24 cellular contexts compared by ENCODE assay signal in the genomic region with DNA sequence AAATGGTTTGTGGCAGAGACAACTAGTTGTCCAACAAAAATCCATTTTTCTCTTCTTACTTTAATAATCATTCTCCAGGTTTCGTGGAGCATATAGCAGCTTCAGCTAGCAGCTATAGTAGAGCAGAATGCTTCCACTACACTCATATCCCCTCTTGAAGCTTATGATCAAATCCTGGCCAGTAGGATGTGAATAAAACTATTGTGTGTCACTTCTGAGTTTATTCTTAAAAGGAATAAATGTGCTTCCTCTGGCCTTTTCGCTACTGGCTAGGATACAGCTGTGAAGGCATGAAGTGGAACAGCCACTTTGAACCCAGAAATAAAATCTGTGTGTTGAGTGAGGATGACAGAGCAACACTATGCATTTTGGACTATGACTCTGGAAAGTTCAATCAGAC.
"Had no signal": no experiment of that assay in that cellular context is flagged by ENCODE, and none has a peak within 500 bp of the region (broad histone marks: within the 10 kb centered on the region; RNA-seq: fewer than 3 reads in every experiment).

No MANE protein-coding gene starts in this region.

- H3K4me2 ChIP-seq: neural progenitor cell, smooth muscle cell had no signal

- H3K4me3 ChIP-seq: left ventricle myocardium inferior, lung, neural progenitor cell, ovary, right atrium auricular region, right lobe of liver, smooth muscle cell, thyroid gland, transverse colon, upper lobe of left lung, vagina had no signal

- H3K27me3 ChIP-seq: neural progenitor cell, neutrophil, ovary, right atrium auricular region, right lobe of liver, thyroid gland, transverse colon, upper lobe of left lung, vagina had no signal

- H3K4me1 ChIP-seq: left ventricle myocardium inferior, neural progenitor cell, right atrium auricular region, vagina had no signal

- H2AFZ ChIP-seq: neural progenitor cell had no signal

- ATAC-seq: natural killer cell; stimulated activated naive CD8-positive, alpha-beta T cell treated with anti-CD3 and anti-CD28 coated beads, Interleukin-15, amount 100 ng/mL, for 72 hours had no signal

- H3K9ac ChIP-seq: neural progenitor cell had no signal

- H3K36me3 ChIP-seq: left ventricle myocardium inferior, neural progenitor cell, neutrophil, ovary, right atrium auricular region, right lobe of liver, thyroid gland, transverse colon, upper lobe of left lung, vagina had no signal

- DNase-seq: islet precursor cell; left ventricle myocardium inferior; mesendoderm; naive B cell; natural killer cell; nephron progenitor cell; ovary; right lobe of liver; stimulated activated CD4-positive, alpha-beta T cell treated with anti-CD3 and anti-CD28 coated beads, Interleukin-1b, Interleukin-23, amount 100 ng/mL, for 48 hours; stimulated activated CD4-positive, alpha-beta T cell treated with anti-CD3 and anti-CD28 coated beads, Interleukin-2, amount 100 ng/mL, for 48 hours; stimulated activated CD4-positive, alpha-beta T cell treated with anti-CD3 and anti-CD28 coated beads, Interleukin-4, amount 100 ng/mL, for 4 hours; stimulated activated CD8-positive, alpha-beta memory T cell treated with anti-CD3 and anti-CD28 coated beads, Interleukin-4, amount 100 ng/mL, for 48 hours; stimulated activated naive CD4-positive, alpha-beta T cell treated with Interleukin-2 at 50 U/mL for 16 hours; stimulated activated naive CD8-positive, alpha-beta T cell treated with anti-CD3 and anti-CD28 coated beads, Interleukin-15, amount 100 ng/mL, for 72 hours; substantia nigra; thyroid gland; transverse colon; upper lobe of left lung had no signal

- H3K27ac ChIP-seq: left ventricle myocardium inferior, neural progenitor cell, neutrophil, ovary, right atrium auricular region, thyroid gland, transverse colon, upper lobe of left lung, vagina had no signal

- H3K9me3 ChIP-seq: left ventricle myocardium inferior, neutrophil, ovary, right atrium auricular region, right lobe of liver, thyroid gland, transverse colon, upper lobe of left lung, vagina had no signal
